In genomic region chr4:80362578-80363181, GRCh38 we compare ENCODE assay signal across 10 cellular contexts. TPM values are rescaled to one million over a fixed set of nuclear protein-coding genes. Genes with fewer than 3 reads are reported as not detected.
DNase-seq lines count a peak whose midpoint lies in the region; TF ChIP-seq lines count a peak whose summit lies in the region.
"Had no signal": no experiment of that assay in that cellular context is flagged by ENCODE, and none has a peak within 500 bp of the region (broad histone marks: within the 10 kb centered on the region; RNA-seq: fewer than 3 reads in every experiment).

No MANE protein-coding gene starts in this region.

- no peaks in the 10 kb centered on the region for H3K9me3 Mint-ChIP-seq in activated CD4-positive, alpha-beta memory T cell treated with anti-CD3 and anti-CD28 coated beads for 36 hours

- POLR2A ChIA-PET in activated CD4-positive, alpha-beta memory T cell treated with anti-CD3 and anti-CD28 coated beads for 36 hours (lab: Charles Lee) = no interaction called here

- peaks cover 4% of the 10 kb centered on the region for H3K4me1 Mint-ChIP-seq in activated CD4-positive, alpha-beta memory T cell treated with anti-CD3 and anti-CD28 coated beads for 36 hours (ENCODE audit: low read depth)

- H3K27me3 Mint-ChIP-seq in activated CD4-positive, alpha-beta memory T cell treated with anti-CD3 and anti-CD28 coated beads for 36 hours = peaks cover 7% of the 10 kb centered on the region

- intact Hi-C loops in activated CD4-positive, alpha-beta memory T cell treated with anti-CD3 and anti-CD28 coated beads for 36 hours (cut with micrococcal nuclease) = loop anchor here (1.0 to 10.0 kb wide), 4 partner anchors 628 to 992 kb away; no protein-coding TSS in a partner anchor

- no peak overlapping the region for H3K4me3 ChIP-seq in fibroblast of pulmonary artery (replicated peaks; ENCODE audit: low read depth, low read length)
- H3K4me3 ChIP-seq: adrenal gland, thyroid gland had no signal

- no peak overlapping the region for H3K4me3 Mint-ChIP-seq in activated CD4-positive, alpha-beta memory T cell treated with anti-CD3 and anti-CD28 coated beads for 36 hours

- no peak overlapping the region for H3K27ac Mint-ChIP-seq in activated CD4-positive, alpha-beta memory T cell treated with anti-CD3 and anti-CD28 coated beads for 36 hours

- peak; percentile 83 for TF ChIP-seq CTCF in fibroblast of pulmonary artery (IDR thresholded peaks at IDR 0.05; ENCODE audit: low read length, missing control alignments)

- CTCF ChIA-PET in activated CD4-positive, alpha-beta memory T cell treated with anti-CD3 and anti-CD28 coated beads for 36 hours (lab: Charles Lee) = interaction anchor here (0.7 to 6.2 kb wide), 11 partner anchors 176 to 1410 kb away, joined by 3 to 64 read pairs (median 3); no protein-coding TSS in a partner anchor

- DNase-seq in NCI-H2107 treated with DMSO at 0.1 percent for 48 hours (lab: John Stamatoyannopoulos, UW; ENCODE audit: unreplicated experiment) (peak; percentile 61), NCI-H2107 (lab: John Stamatoyannopoulos, UW) (no peak), H4 (ENCODE audit: low spot score) (peak; percentile 36), NCI-H2227 (lab: John Stamatoyannopoulos, UW; ENCODE audit: unreplicated experiment) (peak; percentile 60), fibroblast of pulmonary artery (ENCODE audit: low read depth) (peak; percentile 53), putamen (ENCODE audit: low spot score) (peak; percentile 19), epidermal melanocyte (ENCODE audit: insufficient read length, low spot score) (no peak)
- peak; percentile 63 for DNase-seq in activated CD4-positive, alpha-beta memory T cell treated with anti-CD3 and anti-CD28 coated beads for 36 hours

- H3K36me3 Mint-ChIP-seq in activated CD4-positive, alpha-beta memory T cell treated with anti-CD3 and anti-CD28 coated beads for 36 hours = no peaks in the 10 kb centered on the region

RNA-seq across cellular contexts. Expression of gene CFAP299, which starts 27.1 kb away (rescaled TPM):
- total RNA-seq in H4 (2014; rRNA removed; shearing (Covaris generic)) = 0.21 TPM in 1 of 2 replicates, not detected in the other
- not detected for total RNA-seq in activated CD4-positive, alpha-beta memory T cell treated with anti-CD3 and anti-CD28 coated beads for 36 hours
- total RNA-seq: adrenal gland had no signal

Comparison
In these comparisons a context has a peak if more than half of its experiments do, and no peak if none do; other contexts are left out.
1. DNase-seq: peak in NCI-H2107 treated with DMSO at 0.1 percent for 48 hours (single experiment), H4 (single experiment), NCI-H2227 (single experiment), activated CD4-positive, alpha-beta memory T cell treated with anti-CD3 and anti-CD28 coated beads for 36 hours (single experiment), fibroblast of pulmonary artery (single experiment) and putamen (single experiment); none in NCI-H2107 (single experiment) and epidermal melanocyte (single experiment).